In genomic region chr1:152880316-152880715, GRCh38 we compare ENCODE assay signal across 1 cellular context.
A peak's percentile ranks its signal among the peaks of the same experiment; 100 is the strongest.
TF ChIP-seq lines count a peak whose summit lies in the region.

No MANE protein-coding gene starts in this region.

TF ChIP-seq in GM12878, 131 proteins besides CTCF, POLR2A, EP300 and RAD21:
- TF ChIP-seq IRF5 (IDR thresholded peaks at IDR 0.05; ENCODE audit: borderline replicate concordance) (no peak), E2F4 (IDR thresholded peaks at IDR 0.05; ENCODE audit: low read depth, low read length) (no peak), ZBTB11 (CRISPR knock-in tag; IDR thresholded peaks at IDR 0.05) (no peak), SRF (IDR thresholded peaks at IDR 0.05; ENCODE audit: low read depth in 2 of 2, low read length in 2 of 2) (0 out of 4 replicates have a peak, but pooled peaks of 1 of the 2 experiments have one; percentile 49), EED (IDR thresholded peaks at IDR 0.05; ENCODE audit: low read depth) (0 out of 2 replicates have a peak, but pooled peaks have one; percentile 29), SUPT20H (IDR thresholded peaks at IDR 0.05; ENCODE audit: borderline replicate concordance, control insufficient read depth, low read depth, low read length) (no peak), SPI1 (IDR thresholded peaks at IDR 0.05; ENCODE audit: borderline replicate concordance, insufficient read depth, low read depth, low read length) (0 out of 2 replicates have a peak, but pooled peaks have one; percentile 13), ZNF687 (IDR thresholded peaks at IDR 0.05) (no peak)
